ENCODE assay signal across 1 cellular context in the genomic region with DNA sequence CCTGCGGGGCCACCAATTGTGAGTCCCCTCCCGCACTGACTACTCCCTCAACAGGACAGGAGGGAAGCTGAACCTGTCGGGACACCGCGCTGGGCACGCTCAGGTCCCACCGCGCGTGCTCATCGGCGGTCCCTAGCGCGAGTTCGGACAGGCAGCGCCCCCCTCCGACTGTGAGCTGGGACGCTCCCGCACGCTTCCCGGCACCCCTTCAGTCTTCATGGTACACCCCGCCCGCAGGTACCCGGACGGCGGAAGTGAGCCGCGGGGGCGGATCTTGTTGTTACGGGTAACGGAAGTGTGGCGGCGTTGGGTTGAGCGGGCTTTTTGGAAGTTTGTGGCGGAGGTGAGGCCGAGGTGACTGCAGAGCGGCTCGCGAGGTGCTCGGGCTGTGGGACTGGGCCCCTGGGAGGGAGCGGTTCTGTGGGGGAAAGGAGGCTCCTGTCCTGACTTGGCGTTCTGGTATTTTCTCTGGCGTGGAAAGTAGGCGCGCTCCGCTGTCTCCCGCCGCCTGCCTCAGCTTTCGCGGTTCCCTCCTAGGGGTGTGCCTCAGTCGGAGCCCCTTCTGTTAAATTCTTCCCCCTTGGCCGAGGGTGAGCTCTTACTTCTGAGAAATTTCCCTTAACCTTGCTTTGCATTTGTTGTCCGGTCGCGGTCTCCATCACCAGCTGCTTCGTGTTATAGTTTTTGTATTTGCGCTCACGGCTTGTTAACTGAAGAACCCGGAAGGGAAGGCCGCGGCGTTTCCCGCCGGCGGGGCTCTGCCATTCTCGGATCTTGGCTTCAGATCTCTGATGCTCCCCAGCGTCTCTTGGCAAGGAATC.
TF ChIP-seq lines count a peak whose summit lies in the region.

A gene (plus strand): TSS at position 289 of the 821 bp plus-strand sequence. CDS start 3,669 bp downstream, outside the sequence.

TF ChIP-seq in WTC11, 78 proteins besides CTCF, POLR2A, EP300 and RAD21 (continued from another document and continues in another):
- TF ChIP-seq, protein P1, sequence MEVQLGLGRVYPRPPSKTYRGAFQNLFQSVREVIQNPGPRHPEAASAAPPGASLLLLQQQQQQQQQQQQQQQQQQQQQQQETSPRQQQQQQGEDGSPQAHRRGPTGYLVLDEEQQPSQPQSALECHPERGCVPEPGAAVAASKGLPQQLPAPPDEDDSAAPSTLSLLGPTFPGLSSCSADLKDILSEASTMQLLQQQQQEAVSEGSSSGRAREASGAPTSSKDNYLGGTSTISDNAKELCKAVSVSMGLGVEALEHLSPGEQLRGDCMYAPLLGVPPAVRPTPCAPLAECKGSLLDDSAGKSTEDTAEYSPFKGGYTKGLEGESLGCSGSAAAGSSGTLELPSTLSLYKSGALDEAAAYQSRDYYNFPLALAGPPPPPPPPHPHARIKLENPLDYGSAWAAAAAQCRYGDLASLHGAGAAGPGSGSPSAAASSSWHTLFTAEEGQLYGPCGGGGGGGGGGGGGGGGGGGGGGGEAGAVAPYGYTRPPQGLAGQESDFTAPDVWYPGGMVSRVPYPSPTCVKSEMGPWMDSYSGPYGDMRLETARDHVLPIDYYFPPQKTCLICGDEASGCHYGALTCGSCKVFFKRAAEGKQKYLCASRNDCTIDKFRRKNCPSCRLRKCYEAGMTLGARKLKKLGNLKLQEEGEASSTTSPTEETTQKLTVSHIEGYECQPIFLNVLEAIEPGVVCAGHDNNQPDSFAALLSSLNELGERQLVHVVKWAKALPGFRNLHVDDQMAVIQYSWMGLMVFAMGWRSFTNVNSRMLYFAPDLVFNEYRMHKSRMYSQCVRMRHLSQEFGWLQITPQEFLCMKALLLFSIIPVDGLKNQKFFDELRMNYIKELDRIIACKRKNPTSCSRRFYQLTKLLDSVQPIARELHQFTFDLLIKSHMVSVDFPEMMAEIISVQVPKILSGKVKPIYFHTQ (CRISPR knock-in tag; IDR thresholded peaks at IDR 0.05) = no peak
- TF ChIP-seq, protein P2, sequence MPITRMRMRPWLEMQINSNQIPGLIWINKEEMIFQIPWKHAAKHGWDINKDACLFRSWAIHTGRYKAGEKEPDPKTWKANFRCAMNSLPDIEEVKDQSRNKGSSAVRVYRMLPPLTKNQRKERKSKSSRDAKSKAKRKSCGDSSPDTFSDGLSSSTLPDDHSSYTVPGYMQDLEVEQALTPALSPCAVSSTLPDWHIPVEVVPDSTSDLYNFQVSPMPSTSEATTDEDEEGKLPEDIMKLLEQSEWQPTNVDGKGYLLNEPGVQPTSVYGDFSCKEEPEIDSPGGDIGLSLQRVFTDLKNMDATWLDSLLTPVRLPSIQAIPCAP (CRISPR knock-in tag; IDR thresholded peaks at IDR 0.05) = no peak
- TF ChIP-seq, protein P3, sequence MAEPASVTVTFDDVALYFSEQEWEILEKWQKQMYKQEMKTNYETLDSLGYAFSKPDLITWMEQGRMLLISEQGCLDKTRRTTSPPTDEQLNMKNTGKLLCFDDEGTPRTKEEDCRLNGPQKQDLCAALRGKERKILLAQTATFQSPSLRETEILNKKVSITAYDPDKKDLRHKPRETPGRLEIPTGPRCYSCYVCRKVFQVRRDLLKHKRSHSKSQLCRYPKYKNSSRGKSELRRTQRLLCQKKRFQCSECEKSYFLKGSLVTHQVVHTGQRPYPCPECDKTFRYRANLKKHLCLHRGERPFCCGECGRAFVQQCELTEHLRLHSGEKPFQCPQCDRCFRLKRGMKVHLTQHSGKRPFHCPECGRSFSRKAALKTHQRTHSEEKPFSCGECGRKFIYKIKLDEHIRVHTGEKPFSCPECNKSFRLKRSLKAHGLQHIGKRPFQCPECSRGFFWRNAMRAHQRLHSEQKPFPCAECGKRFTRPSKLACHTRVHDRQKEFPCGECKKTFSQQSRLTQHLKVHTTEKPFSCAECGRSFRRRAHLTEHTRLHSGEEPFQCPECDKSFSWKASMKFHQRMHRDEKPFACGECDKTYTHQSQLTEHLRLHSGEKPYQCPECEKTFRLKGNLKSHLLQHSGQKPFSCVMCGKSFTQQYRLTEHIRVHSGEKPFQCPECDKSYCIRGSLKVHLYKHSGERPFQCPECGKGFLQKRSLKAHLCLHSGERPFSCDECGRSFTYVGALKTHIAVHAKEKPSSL (CRISPR knock-in tag; conservative IDR thresholded peaks at IDR 0.05) = no peak
- TF ChIP-seq, protein P4, sequence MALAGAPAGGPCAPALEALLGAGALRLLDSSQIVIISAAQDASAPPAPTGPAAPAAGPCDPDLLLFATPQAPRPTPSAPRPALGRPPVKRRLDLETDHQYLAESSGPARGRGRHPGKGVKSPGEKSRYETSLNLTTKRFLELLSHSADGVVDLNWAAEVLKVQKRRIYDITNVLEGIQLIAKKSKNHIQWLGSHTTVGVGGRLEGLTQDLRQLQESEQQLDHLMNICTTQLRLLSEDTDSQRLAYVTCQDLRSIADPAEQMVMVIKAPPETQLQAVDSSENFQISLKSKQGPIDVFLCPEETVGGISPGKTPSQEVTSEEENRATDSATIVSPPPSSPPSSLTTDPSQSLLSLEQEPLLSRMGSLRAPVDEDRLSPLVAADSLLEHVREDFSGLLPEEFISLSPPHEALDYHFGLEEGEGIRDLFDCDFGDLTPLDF (CRISPR knock-in tag; IDR thresholded peaks at IDR 0.05) = no peak
- TF ChIP-seq, protein P5, sequence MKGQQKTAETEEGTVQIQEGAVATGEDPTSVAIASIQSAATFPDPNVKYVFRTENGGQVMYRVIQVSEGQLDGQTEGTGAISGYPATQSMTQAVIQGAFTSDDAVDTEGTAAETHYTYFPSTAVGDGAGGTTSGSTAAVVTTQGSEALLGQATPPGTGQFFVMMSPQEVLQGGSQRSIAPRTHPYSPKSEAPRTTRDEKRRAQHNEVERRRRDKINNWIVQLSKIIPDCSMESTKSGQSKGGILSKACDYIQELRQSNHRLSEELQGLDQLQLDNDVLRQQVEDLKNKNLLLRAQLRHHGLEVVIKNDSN (CRISPR knock-in tag; IDR thresholded peaks at IDR 0.05) = peak; percentile 49; the same call in 1 of the 2 replicates
- TF ChIP-seq ZNF423 (CRISPR knock-in tag; IDR thresholded peaks at IDR 0.05) (no peak), RORB (CRISPR knock-in tag; IDR thresholded peaks at IDR 0.05) (no peak), ZNF317 (CRISPR knock-in tag; IDR thresholded peaks at IDR 0.05; ENCODE audit: borderline replicate concordance, low read depth) (no peak), ETV6 (CRISPR knock-in tag; IDR thresholded peaks at IDR 0.05) (peak; percentile 19; the same call in 1 of the 2 replicates), NFATC4 (CRISPR knock-in tag; IDR thresholded peaks at IDR 0.05) (no peak), NR1H2 (CRISPR knock-in tag; IDR thresholded peaks at IDR 0.05) (no peak), ZNF396 (CRISPR knock-in tag; IDR thresholded peaks at IDR 0.05; ENCODE audit: borderline replicate concordance) (no peak), GTF2I (CRISPR knock-in tag; conservative IDR thresholded peaks at IDR 0.05) (no peak), ZNF219 (CRISPR knock-in tag; IDR thresholded peaks at IDR 0.05; ENCODE audit: borderline replicate concordance) (no peak), ZNF263 (CRISPR knock-in tag; IDR thresholded peaks at IDR 0.05; ENCODE audit: low read depth) (no peak), EMX1 (CRISPR knock-in tag; IDR thresholded peaks at IDR 0.05) (no peak), ZNF416 (CRISPR knock-in tag; IDR thresholded peaks at IDR 0.05) (no peak), NR3C1 (CRISPR knock-in tag; conservative IDR thresholded peaks at IDR 0.05; ENCODE audit: low read depth) (no peak), SMAD3 (CRISPR knock-in tag; IDR thresholded peaks at IDR 0.05; ENCODE audit: borderline replicate concordance) (peak; percentile 89; the same call in 1 of the 2 replicates), JAZF1 (CRISPR knock-in tag; IDR thresholded peaks at IDR 0.05) (no peak)
- TF ChIP-seq, protein P6, sequence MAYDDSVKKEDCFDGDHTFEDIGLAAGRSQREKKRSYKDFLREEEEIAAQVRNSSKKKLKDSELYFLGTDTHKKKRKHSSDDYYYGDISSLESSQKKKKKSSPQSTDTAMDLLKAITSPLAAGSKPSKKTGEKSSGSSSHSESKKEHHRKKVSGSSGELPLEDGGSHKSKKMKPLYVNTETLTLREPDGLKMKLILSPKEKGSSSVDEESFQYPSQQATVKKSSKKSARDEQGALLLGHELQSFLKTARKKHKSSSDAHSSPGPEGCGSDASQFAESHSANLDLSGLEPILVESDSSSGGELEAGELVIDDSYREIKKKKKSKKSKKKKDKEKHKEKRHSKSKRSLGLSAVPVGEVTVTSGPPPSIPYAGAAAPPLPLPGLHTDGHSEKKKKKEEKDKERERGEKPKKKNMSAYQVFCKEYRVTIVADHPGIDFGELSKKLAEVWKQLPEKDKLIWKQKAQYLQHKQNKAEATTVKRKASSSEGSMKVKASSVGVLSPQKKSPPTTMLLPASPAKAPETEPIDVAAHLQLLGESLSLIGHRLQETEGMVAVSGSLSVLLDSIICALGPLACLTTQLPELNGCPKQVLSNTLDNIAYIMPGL (CRISPR knock-in tag; IDR thresholded peaks at IDR 0.05) = peak; percentile 97
- TF ChIP-seq, protein P7, sequence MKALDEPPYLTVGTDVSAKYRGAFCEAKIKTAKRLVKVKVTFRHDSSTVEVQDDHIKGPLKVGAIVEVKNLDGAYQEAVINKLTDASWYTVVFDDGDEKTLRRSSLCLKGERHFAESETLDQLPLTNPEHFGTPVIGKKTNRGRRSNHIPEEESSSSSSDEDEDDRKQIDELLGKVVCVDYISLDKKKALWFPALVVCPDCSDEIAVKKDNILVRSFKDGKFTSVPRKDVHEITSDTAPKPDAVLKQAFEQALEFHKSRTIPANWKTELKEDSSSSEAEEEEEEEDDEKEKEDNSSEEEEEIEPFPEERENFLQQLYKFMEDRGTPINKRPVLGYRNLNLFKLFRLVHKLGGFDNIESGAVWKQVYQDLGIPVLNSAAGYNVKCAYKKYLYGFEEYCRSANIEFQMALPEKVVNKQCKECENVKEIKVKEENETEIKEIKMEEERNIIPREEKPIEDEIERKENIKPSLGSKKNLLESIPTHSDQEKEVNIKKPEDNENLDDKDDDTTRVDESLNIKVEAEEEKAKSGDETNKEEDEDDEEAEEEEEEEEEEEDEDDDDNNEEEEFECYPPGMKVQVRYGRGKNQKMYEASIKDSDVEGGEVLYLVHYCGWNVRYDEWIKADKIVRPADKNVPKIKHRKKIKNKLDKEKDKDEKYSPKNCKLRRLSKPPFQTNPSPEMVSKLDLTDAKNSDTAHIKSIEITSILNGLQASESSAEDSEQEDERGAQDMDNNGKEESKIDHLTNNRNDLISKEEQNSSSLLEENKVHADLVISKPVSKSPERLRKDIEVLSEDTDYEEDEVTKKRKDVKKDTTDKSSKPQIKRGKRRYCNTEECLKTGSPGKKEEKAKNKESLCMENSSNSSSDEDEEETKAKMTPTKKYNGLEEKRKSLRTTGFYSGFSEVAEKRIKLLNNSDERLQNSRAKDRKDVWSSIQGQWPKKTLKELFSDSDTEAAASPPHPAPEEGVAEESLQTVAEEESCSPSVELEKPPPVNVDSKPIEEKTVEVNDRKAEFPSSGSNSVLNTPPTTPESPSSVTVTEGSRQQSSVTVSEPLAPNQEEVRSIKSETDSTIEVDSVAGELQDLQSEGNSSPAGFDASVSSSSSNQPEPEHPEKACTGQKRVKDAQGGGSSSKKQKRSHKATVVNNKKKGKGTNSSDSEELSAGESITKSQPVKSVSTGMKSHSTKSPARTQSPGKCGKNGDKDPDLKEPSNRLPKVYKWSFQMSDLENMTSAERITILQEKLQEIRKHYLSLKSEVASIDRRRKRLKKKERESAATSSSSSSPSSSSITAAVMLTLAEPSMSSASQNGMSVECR (CRISPR knock-in tag; IDR thresholded peaks at IDR 0.05; ENCODE audit: borderline replicate concordance) = peak; percentile 35; the same call in 1 of the 2 replicates
- TF ChIP-seq, protein P8, sequence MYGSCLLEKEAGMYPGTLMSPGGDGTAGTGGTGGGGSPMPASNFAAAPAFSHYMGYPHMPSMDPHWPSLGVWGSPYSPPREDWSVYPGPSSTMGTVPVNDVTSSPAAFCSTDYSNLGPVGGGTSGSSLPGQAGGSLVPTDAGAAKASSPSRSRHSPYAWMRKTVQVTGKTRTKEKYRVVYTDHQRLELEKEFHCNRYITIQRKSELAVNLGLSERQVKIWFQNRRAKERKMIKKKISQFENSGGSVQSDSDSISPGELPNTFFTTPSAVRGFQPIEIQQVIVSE (CRISPR knock-in tag; IDR thresholded peaks at IDR 0.05; ENCODE audit: borderline replicate concordance) = no peak
- TF ChIP-seq, protein P9, sequence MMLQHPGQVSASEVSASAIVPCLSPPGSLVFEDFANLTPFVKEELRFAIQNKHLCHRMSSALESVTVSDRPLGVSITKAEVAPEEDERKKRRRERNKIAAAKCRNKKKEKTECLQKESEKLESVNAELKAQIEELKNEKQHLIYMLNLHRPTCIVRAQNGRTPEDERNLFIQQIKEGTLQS (CRISPR knock-in tag; conservative IDR thresholded peaks at IDR 0.05) = no peak
- TF ChIP-seq, protein P10, sequence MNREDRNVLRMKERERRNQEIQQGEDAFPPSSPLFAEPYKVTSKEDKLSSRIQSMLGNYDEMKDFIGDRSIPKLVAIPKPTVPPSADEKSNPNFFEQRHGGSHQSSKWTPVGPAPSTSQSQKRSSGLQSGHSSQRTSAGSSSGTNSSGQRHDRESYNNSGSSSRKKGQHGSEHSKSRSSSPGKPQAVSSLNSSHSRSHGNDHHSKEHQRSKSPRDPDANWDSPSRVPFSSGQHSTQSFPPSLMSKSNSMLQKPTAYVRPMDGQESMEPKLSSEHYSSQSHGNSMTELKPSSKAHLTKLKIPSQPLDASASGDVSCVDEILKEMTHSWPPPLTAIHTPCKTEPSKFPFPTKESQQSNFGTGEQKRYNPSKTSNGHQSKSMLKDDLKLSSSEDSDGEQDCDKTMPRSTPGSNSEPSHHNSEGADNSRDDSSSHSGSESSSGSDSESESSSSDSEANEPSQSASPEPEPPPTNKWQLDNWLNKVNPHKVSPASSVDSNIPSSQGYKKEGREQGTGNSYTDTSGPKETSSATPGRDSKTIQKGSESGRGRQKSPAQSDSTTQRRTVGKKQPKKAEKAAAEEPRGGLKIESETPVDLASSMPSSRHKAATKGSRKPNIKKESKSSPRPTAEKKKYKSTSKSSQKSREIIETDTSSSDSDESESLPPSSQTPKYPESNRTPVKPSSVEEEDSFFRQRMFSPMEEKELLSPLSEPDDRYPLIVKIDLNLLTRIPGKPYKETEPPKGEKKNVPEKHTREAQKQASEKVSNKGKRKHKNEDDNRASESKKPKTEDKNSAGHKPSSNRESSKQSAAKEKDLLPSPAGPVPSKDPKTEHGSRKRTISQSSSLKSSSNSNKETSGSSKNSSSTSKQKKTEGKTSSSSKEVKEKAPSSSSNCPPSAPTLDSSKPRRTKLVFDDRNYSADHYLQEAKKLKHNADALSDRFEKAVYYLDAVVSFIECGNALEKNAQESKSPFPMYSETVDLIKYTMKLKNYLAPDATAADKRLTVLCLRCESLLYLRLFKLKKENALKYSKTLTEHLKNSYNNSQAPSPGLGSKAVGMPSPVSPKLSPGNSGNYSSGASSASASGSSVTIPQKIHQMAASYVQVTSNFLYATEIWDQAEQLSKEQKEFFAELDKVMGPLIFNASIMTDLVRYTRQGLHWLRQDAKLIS (CRISPR knock-in tag; IDR thresholded peaks at IDR 0.05; ENCODE audit: borderline replicate concordance) = no peak
- TF ChIP-seq, protein P11, sequence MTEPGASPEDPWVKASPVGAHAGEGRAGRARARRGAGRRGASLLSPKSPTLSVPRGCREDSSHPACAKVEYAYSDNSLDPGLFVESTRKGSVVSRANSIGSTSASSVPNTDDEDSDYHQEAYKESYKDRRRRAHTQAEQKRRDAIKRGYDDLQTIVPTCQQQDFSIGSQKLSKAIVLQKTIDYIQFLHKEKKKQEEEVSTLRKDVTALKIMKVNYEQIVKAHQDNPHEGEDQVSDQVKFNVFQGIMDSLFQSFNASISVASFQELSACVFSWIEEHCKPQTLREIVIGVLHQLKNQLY (CRISPR knock-in tag; IDR thresholded peaks at IDR 0.05) = no peak
- TF ChIP-seq, protein P12, sequence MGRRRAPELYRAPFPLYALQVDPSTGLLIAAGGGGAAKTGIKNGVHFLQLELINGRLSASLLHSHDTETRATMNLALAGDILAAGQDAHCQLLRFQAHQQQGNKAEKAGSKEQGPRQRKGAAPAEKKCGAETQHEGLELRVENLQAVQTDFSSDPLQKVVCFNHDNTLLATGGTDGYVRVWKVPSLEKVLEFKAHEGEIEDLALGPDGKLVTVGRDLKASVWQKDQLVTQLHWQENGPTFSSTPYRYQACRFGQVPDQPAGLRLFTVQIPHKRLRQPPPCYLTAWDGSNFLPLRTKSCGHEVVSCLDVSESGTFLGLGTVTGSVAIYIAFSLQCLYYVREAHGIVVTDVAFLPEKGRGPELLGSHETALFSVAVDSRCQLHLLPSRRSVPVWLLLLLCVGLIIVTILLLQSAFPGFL (CRISPR knock-in tag; IDR thresholded peaks at IDR 0.05; ENCODE audit: borderline replicate concordance) = no peak
